In the genomic region with DNA sequence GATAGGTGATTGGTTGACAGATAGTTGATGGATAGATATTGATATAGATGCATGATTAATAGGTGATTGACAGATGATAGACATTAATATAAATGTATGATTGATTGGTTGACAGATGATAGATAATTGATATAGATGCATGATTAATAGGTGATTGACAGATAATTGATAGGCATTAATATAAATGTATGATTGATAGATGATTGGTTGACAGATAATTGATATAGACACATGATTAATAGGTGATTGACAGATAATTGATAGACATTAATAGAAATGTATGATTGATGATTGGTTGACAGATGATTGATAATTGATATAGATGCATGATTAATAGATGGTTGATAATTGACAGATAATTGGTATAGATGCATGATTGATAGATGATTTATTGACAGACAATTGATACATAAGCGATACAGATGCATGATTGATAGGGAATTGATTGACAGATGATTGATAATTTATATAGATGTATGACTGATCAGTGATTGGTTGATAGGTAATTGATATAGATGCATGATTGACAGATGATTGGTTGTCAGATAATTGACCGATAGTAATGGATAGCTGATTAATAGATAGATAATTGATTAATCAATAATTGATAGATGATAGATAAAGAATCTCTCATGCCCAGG, we compare ENCODE assay signal across 1 cellular context.
TF ChIP-seq lines count a peak whose summit lies in the region.

No MANE protein-coding gene starts in this region.

TF ChIP-seq in K562, 482 proteins besides CTCF, POLR2A, EP300 and RAD21 (continued from another document):
- TF ChIP-seq, protein P1, sequence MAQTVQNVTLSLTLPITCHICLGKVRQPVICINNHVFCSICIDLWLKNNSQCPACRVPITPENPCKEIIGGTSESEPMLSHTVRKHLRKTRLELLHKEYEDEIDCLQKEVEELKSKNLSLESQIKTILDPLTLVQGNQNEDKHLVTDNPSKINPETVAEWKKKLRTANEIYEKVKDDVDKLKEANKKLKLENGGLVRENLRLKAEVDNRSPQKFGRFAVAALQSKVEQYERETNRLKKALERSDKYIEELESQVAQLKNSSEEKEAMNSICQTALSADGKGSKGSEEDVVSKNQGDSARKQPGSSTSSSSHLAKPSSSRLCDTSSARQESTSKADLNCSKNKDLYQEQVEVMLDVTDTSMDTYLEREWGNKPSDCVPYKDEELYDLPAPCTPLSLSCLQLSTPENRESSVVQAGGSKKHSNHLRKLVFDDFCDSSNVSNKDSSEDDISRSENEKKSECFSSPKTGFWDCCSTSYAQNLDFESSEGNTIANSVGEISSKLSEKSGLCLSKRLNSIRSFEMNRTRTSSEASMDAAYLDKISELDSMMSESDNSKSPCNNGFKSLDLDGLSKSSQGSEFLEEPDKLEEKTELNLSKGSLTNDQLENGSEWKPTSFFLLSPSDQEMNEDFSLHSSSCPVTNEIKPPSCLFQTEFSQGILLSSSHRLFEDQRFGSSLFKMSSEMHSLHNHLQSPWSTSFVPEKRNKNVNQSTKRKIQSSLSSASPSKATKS (CRISPR knock-in tag; IDR thresholded peaks at IDR 0.05): no peak
- TF ChIP-seq HNRNPL (IDR thresholded peaks at IDR 0.05; ENCODE audit: low read depth, low read length): no peak
